ENCODE assay signal across 35 cellular contexts in genomic region chrX:24526616-24527015, GRCh38.
"Had no signal": no experiment of that assay in that cellular context is flagged by ENCODE, and none has a peak within 500 bp of the region (broad histone marks: within the 10 kb centered on the region; RNA-seq: fewer than 3 reads in every experiment).

No MANE protein-coding gene starts in this region.

- H3K27me3 Mint-ChIP-seq: activated CD8-positive, alpha-beta T cell treated with anti-CD3 and anti-CD28 coated beads for 36 hours; activated T-helper 17 cell treated with anti-CD3 and anti-CD28 coated beads, Interleukin-2, amount 50 U/mL, for 72 hours; natural killer cell treated with Interleukin-12 subunit alpha and Interleukin-12 subunit beta and Interleukin-15 and Interleukin-18, amount 100 ng/mL, for 72 hours; stimulated activated memory B cell treated with anti-CD40 and anti-IgM and Interleukin-4, amounts not matched to agents 10 μg/mL and 1 μg/mL and 100 μg/mL, for 72 hours; stimulated activated naive CD8-positive, alpha-beta T cell treated with anti-CD3 and anti-CD28 coated beads, Interleukin-15, amount 100 ng/mL, for 72 hours; T-helper 17 cell; type B pancreatic cell had no signal

- H2AFZ ChIP-seq: hepatocyte had no signal

- H3K4me1 ChIP-seq: gastroesophageal sphincter, left ventricle myocardium inferior, pancreas, prostate gland, right atrium auricular region, uterus had no signal

- H3K9me3 ChIP-seq: gastroesophageal sphincter, left ventricle myocardium inferior, mucosa of descending colon, pancreas, prostate gland, right atrium auricular region, uterus had no signal

- H3K27ac ChIP-seq: brain microvascular endothelial cell, coronary artery, dorsolateral prefrontal cortex, gastroesophageal sphincter, hepatocyte, left ventricle myocardium inferior, pancreas, prostate gland, right atrium auricular region, uterus, WERI-Rb-1 had no signal

- FAIRE-seq: pancreas had no signal

- H3K79me2 ChIP-seq: hepatocyte had no signal

- H3K36me3 Mint-ChIP-seq: natural killer cell treated with Interleukin-12 subunit alpha and Interleukin-12 subunit beta and Interleukin-15 and Interleukin-18, amount 100 ng/mL, for 72 hours had no signal

- H3K4me2 ChIP-seq: hepatocyte, smooth muscle cell had no signal

- ATAC-seq: activated CD8-positive, alpha-beta T cell treated with anti-CD3 and anti-CD28 coated beads for 36 hours; activated T-cell treated with anti-CD3 and anti-CD28 coated beads, Interleukin-2, amount 50 U/mL, for 4 hours; activated T-helper 17 cell treated with anti-CD3 and anti-CD28 coated beads, Interleukin-2, amount 50 U/mL, for 72 hours; gastroesophageal sphincter; mucosa of descending colon; natural killer cell treated with Interleukin-12 subunit alpha and Interleukin-12 subunit beta and Interleukin-15 and Interleukin-18, amount 100 ng/mL, for 72 hours; pancreas; stimulated activated memory B cell treated with anti-CD40 and anti-IgM and Interleukin-4, amounts not matched to agents 10 μg/mL and 1 μg/mL and 100 μg/mL, for 72 hours; stimulated activated naive CD8-positive, alpha-beta T cell treated with anti-CD3 and anti-CD28 coated beads, Interleukin-15, amount 100 ng/mL, for 72 hours; T-helper 17 cell had no signal

- H3K4me3 Mint-ChIP-seq: activated CD8-positive, alpha-beta T cell treated with anti-CD3 and anti-CD28 coated beads for 36 hours; activated T-cell treated with anti-CD3 and anti-CD28 coated beads, Interleukin-2, amount 50 U/mL, for 4 hours; activated T-helper 17 cell treated with anti-CD3 and anti-CD28 coated beads, Interleukin-2, amount 50 U/mL, for 72 hours; natural killer cell treated with Interleukin-12 subunit alpha and Interleukin-12 subunit beta and Interleukin-15 and Interleukin-18, amount 100 ng/mL, for 72 hours; stimulated activated memory B cell treated with anti-CD40 and anti-IgM and Interleukin-4, amounts not matched to agents 10 μg/mL and 1 μg/mL and 100 μg/mL, for 72 hours; stimulated activated naive CD8-positive, alpha-beta T cell treated with anti-CD3 and anti-CD28 coated beads, Interleukin-15, amount 100 ng/mL, for 72 hours; T-helper 17 cell; type B pancreatic cell had no signal

- DNase-seq: activated CD4-positive, alpha-beta T cell treated with anti-CD3 and anti-CD28 coated beads, Interleukin-2, amount 50 U/mL, for 1 hour; activated CD4-positive, CD25-positive, alpha-beta regulatory T cell treated with anti-CD3 and anti-CD28 coated beads, Interleukin-2, amount 50 U/mL, for 72 hours; activated CD8-positive, alpha-beta T cell treated with anti-CD3 and anti-CD28 coated beads for 36 hours; activated gamma-delta T cell treated with Interleukin-2 at 50 U/mL for 16 hours; activated naive CD4-positive, alpha-beta T cell treated with anti-CD3 and anti-CD28 coated beads, Interleukin-2, amount 50 U/mL, for 16 hours; activated T-cell treated with anti-CD3 and anti-CD28 coated beads, Interleukin-2, amount 50 U/mL, for 4 hours; amniotic stem cell; brain microvascular endothelial cell; dorsolateral prefrontal cortex; effector memory CD4-positive, alpha-beta T cell; erythroblast; kidney glomerular epithelial cell; left ventricle myocardium inferior; mucosa of descending colon; pancreas; stimulated activated CD4-positive, alpha-beta T cell treated with anti-CD3 and anti-CD28 coated beads, Interleukin-1b, Interleukin-23, amount 100 ng/mL, for 48 hours; stimulated activated CD4-positive, alpha-beta T cell treated with anti-CD3 and anti-CD28 coated beads, Interleukin-4, amount 100 ng/mL, for 4 hours; stimulated activated CD8-positive, alpha-beta memory T cell treated with anti-CD3 and anti-CD28 coated beads, Interleukin-4, amount 100 ng/mL, for 48 hours; stimulated activated naive CD8-positive, alpha-beta T cell treated with anti-CD3 and anti-CD28 coated beads, Interleukin-15, amount 100 ng/mL, for 72 hours; substantia nigra; T-helper 17 cell; T1000; uterus; WERI-Rb-1 had no signal

- H3K36me3 ChIP-seq: brain microvascular endothelial cell, pancreas, prostate gland, uterus had no signal

- H3K27ac Mint-ChIP-seq: activated CD8-positive, alpha-beta T cell treated with anti-CD3 and anti-CD28 coated beads for 36 hours; activated T-helper 17 cell treated with anti-CD3 and anti-CD28 coated beads, Interleukin-2, amount 50 U/mL, for 72 hours; natural killer cell treated with Interleukin-12 subunit alpha and Interleukin-12 subunit beta and Interleukin-15 and Interleukin-18, amount 100 ng/mL, for 72 hours; stimulated activated memory B cell treated with anti-CD40 and anti-IgM and Interleukin-4, amounts not matched to agents 10 μg/mL and 1 μg/mL and 100 μg/mL, for 72 hours; T-helper 17 cell; type B pancreatic cell had no signal

- H3K9me3 Mint-ChIP-seq: activated CD8-positive, alpha-beta T cell treated with anti-CD3 and anti-CD28 coated beads for 36 hours; activated T-cell treated with anti-CD3 and anti-CD28 coated beads, Interleukin-2, amount 50 U/mL, for 4 hours; activated T-helper 17 cell treated with anti-CD3 and anti-CD28 coated beads, Interleukin-2, amount 50 U/mL, for 72 hours; natural killer cell treated with Interleukin-12 subunit alpha and Interleukin-12 subunit beta and Interleukin-15 and Interleukin-18, amount 100 ng/mL, for 72 hours; stimulated activated memory B cell treated with anti-CD40 and anti-IgM and Interleukin-4, amounts not matched to agents 10 μg/mL and 1 μg/mL and 100 μg/mL, for 72 hours; stimulated activated naive CD8-positive, alpha-beta T cell treated with anti-CD3 and anti-CD28 coated beads, Interleukin-15, amount 100 ng/mL, for 72 hours; type B pancreatic cell had no signal

- H3K27me3 ChIP-seq: brain microvascular endothelial cell, gastroesophageal sphincter, hepatocyte, pancreas, right atrium auricular region, uterus had no signal

- H3K4me1 Mint-ChIP-seq: activated T-helper 17 cell treated with anti-CD3 and anti-CD28 coated beads, Interleukin-2, amount 50 U/mL, for 72 hours; stimulated activated memory B cell treated with anti-CD40 and anti-IgM and Interleukin-4, amounts not matched to agents 10 μg/mL and 1 μg/mL and 100 μg/mL, for 72 hours; stimulated activated naive CD8-positive, alpha-beta T cell treated with anti-CD3 and anti-CD28 coated beads, Interleukin-15, amount 100 ng/mL, for 72 hours; T-helper 17 cell had no signal

- H3K4me3 ChIP-seq: coronary artery, dorsolateral prefrontal cortex, gastroesophageal sphincter, hepatocyte, left ventricle myocardium inferior, lung, mucosa of descending colon, pancreas, prostate gland, right atrium auricular region, smooth muscle cell, uterus had no signal
